25 cellular contexts compared by ENCODE assay signal in the genomic region with DNA sequence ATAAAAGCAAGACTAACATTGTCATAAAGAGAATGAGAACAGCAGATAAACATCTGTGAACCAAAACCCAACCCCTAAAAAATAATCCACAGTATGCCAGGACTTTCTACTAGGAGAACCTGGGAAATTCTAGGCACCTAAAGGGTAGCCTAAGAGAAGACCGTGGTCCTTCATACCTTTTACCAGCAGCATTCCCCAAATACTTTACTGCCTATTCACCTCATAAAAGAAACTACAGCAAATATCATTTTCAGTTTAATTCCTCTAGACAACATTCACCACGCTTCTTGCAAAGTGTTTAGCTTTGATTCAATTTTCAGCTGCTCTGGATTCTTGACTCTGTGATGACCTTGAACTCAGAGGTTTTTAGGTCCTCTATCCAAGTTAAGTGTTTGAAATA.
DNase-seq lines count a peak whose midpoint lies in the region; ATAC-seq, FAIRE-seq and TF ChIP-seq lines count a peak whose summit lies in the region.
"Had no signal": no experiment of that assay in that cellular context is flagged by ENCODE, and none has a peak within 500 bp of the region (broad histone marks: within the 10 kb centered on the region; RNA-seq: fewer than 3 reads in every experiment).

No MANE protein-coding gene starts in this region.

- dilution Hi-C loops in keratinocyte (cut with MboI; ENCODE audit: extremely low pct_ligation_motif_present, low sequenced_read_pairs): no loop called here

- no peaks in the 10 kb centered on the region for H3K36me3 ChIP-seq in ACC112 (ENCODE audit: insufficient read depth, low read length)
- no peaks in the 10 kb centered on the region for H3K36me3 ChIP-seq in RWPE2 (ENCODE audit: low read depth)
- no peaks in the 10 kb centered on the region for H3K36me3 ChIP-seq in keratinocyte (ENCODE audit: control insufficient read depth in 2 of 2, extremely low read depth in 1 of 2, insufficient read depth in 2 of 2, low read length in 2 of 2)
- no peaks in the 10 kb centered on the region for H3K36me3 ChIP-seq in tibial nerve
- H3K36me3 ChIP-seq: SJCRH30 had no signal

- H2AFZ ChIP-seq in ACC112 (ENCODE audit: low read length, unreplicated experiment) (peak overlapping the region; percentile 10), keratinocyte (ENCODE audit: control insufficient read depth, low read length) (no peak overlapping the region)

- no peak overlapping the region for H3K4me2 ChIP-seq in keratinocyte (ENCODE audit: control insufficient read depth, extremely low read depth, insufficient read depth, low read depth, low read length)
- H3K4me2 ChIP-seq: A549 had no signal

- H3K4me3 ChIP-seq in ACC112 (ENCODE audit: low read depth, low read length) (no peak overlapping the region), RWPE2 (ENCODE audit: severe bottlenecking) (no peak overlapping the region), keratinocyte (ENCODE audit: control insufficient read depth in 2 of 3, extremely low read depth in 1 of 3, insufficient read depth in 2 of 3, low read depth in 1 of 3, low read length in 3 of 3) (no peak overlapping the region), tibial nerve (no peak overlapping the region)
- H3K4me3 ChIP-seq: A549, SJCRH30 had no signal

- no peaks in the 10 kb centered on the region for H3K79me2 ChIP-seq in ACC112 (ENCODE audit: control insufficient read depth, insufficient read depth, low read length, unreplicated experiment)
- H3K79me2 ChIP-seq in keratinocyte (ENCODE audit: control insufficient read depth, insufficient read depth, low read length): no peaks in the 10 kb centered on the region

- H3K4me3 Mint-ChIP-seq in HFFc6: peak overlapping the region; percentile 28; the same call in 1 of the 2 replicates
- H3K4me3 Mint-ChIP-seq: CD8-positive, alpha-beta T cell had no signal

- no peaks in the 10 kb centered on the region for H4K20me1 ChIP-seq in keratinocyte (ENCODE audit: control insufficient read depth, extremely low read depth, insufficient read depth, low read length)

- WGBS in tibial nerve, 2 donors: 65 to 73% methylated on average over 2 of the region's 2 CpGs

- no peaks in the 10 kb centered on the region for H3K36me3 Mint-ChIP-seq in HFFc6 (ENCODE audit: low read depth)
- H3K36me3 Mint-ChIP-seq: CD8-positive, alpha-beta T cell had no signal

- H3K27ac ChIP-seq in ACC112 (ENCODE audit: low read depth, low read length): no peak overlapping the region
- H3K27ac ChIP-seq in RWPE2 (ENCODE audit: poor library complexity, severe bottlenecking): peak overlapping the region; percentile 67
- H3K27ac ChIP-seq in keratinocyte (ENCODE audit: control insufficient read depth, insufficient read depth, low read length): no peak overlapping the region
- no peak overlapping the region for H3K27ac ChIP-seq in tibial nerve
- H3K27ac ChIP-seq: A549, HL-60, SJCRH30 had no signal

- no peaks in the 10 kb centered on the region for H3K9me3 Mint-ChIP-seq in HFFc6
- H3K9me3 Mint-ChIP-seq: CD8-positive, alpha-beta T cell had no signal

- no peak for TF ChIP-seq EP300 in tibial nerve (IDR thresholded peaks at IDR 0.05)

- H3K9me1 ChIP-seq in keratinocyte (ENCODE audit: control insufficient read depth, extremely low read depth, insufficient read depth, low read length): no peaks in the 10 kb centered on the region

- H3K4me1 Mint-ChIP-seq in HFFc6 (ENCODE audit: low read depth): peaks cover 38% of the 10 kb centered on the region

- DNase-seq in HFFc6 (no peak), RWPE2 (ENCODE audit: low spot score) (no peak), keratinocyte (ENCODE audit: low read depth, low spot score) (no peak), NK-92 (lab: John Stamatoyannopoulos, UW; ENCODE audit: unreplicated experiment) (no peak), tibial nerve (ENCODE audit: low spot score in 2 of 2) (no peak), iPS-NIHi11 (ENCODE audit: low spot score) (no peak)
- DNase-seq: C1 segment of cervical spinal cord; Caco-2; CD8-positive, alpha-beta T cell; MV-4-11; NCI-H1105; NCI-H1436 treated with DMSO at 0.1 percent for 48 hours; NCI-H1930; NCI-H526 treated with DMSO at 0.1 percent for 48 hours; OCI-M1; SJCRH30; T-helper 1 cell had no signal

- H3K4me1 ChIP-seq in ACC112 (ENCODE audit: control insufficient read depth, insufficient read depth, low read length, unreplicated experiment) (no peaks in the 10 kb centered on the region), RWPE2 (ENCODE audit: insufficient read depth, poor library complexity, severe bottlenecking) (peaks cover 3% of the 10 kb centered on the region), keratinocyte (ENCODE audit: control insufficient read depth, extremely low read depth, insufficient read depth, low read length) (peaks cover 2% of the 10 kb centered on the region), tibial nerve (no peaks in the 10 kb centered on the region)
- H3K4me1 ChIP-seq: A549, Caco-2, SJCRH30 had no signal

- H3K9me3 ChIP-seq in RWPE2 (ENCODE audit: severe bottlenecking) (no peaks in the 10 kb centered on the region), keratinocyte (ENCODE audit: control insufficient read depth, low read depth, low read length) (no peaks in the 10 kb centered on the region), tibial nerve (no peaks in the 10 kb centered on the region)
- H3K9me3 ChIP-seq: A549, Caco-2, SJCRH30 had no signal

- TF ChIP-seq CTCF in HFFc6 (IDR thresholded peaks at IDR 0.05): no peak
- no peak for TF ChIP-seq CTCF in RWPE2 (IDR thresholded peaks at IDR 0.05; ENCODE audit: poor library complexity, severe bottlenecking)
- TF ChIP-seq CTCF in keratinocyte (optimal IDR thresholded peaks at IDR 0.05 in 1 of 3, IDR thresholded peaks at IDR 0.05 in 1 of 3, conservative IDR thresholded peaks at IDR 0.05 in 1 of 3; ENCODE audit: extremely low read depth in 1 of 3, insufficient read depth in 2 of 3, low read length in 3 of 3): no peak
- no peak for TF ChIP-seq CTCF in tibial nerve (IDR thresholded peaks at IDR 0.05)

- H3K9ac ChIP-seq in keratinocyte (ENCODE audit: control insufficient read depth, extremely low read depth, insufficient read depth, low read length): no peak overlapping the region

- H3K27me3 Mint-ChIP-seq in HFFc6 (ENCODE audit: insufficient read depth): peaks cover 1% of the 10 kb centered on the region; the same call in 1 of the 2 replicates

- peak; percentile 58 for FAIRE-seq in keratinocyte (lab: Jason Lieb, UNC)
- FAIRE-seq: A549, GM12892, GM19239 had no signal

- ATAC-seq in RWPE2 (ENCODE audit: low read depth): peak; percentile 66
- no peak for ATAC-seq in GM21526 (IDR thresholded peaks at IDR 0.05; ENCODE audit: low FRiP score, unreplicated experiment)
- ATAC-seq: A549; CD8-positive, alpha-beta T cell; HCT116; Right ventricle myocardium inferior had no signal

- H3K27ac Mint-ChIP-seq in HFFc6: peak overlapping the region; percentile 65; the same call in 1 of the 2 replicates
- H3K27ac Mint-ChIP-seq: CD8-positive, alpha-beta T cell had no signal

- no peak for TF ChIP-seq POLR2A in tibial nerve (IDR thresholded peaks at IDR 0.05)

- no peaks in the 10 kb centered on the region for H3K27me3 ChIP-seq in ACC112 (ENCODE audit: insufficient read depth, low read length)
- no peaks in the 10 kb centered on the region for H3K27me3 ChIP-seq in RWPE2 (ENCODE audit: insufficient read depth, poor library complexity, severe bottlenecking)
- no peaks in the 10 kb centered on the region for H3K27me3 ChIP-seq in keratinocyte (ENCODE audit: control insufficient read depth, extremely low read depth, insufficient read depth, low read length)
- H3K27me3 ChIP-seq in tibial nerve: no peaks in the 10 kb centered on the region
- H3K27me3 ChIP-seq: SJCRH30 had no signal
